ENCODE assay signal across 1 cellular context in genomic region chr2:127872354-127872753, GRCh38.
A peak's percentile ranks its signal among the peaks of the same experiment; 100 is the strongest.
TF ChIP-seq lines count a peak whose summit lies in the region.

No MANE protein-coding gene starts in this region.

TF ChIP-seq in HepG2, 621 proteins besides CTCF, POLR2A, EP300 and RAD21:
- TF ChIP-seq PCBP2 (optimal IDR thresholded peaks at IDR 0.05; ENCODE audit: low read depth, low read length, poor library complexity, severe bottlenecking) (no peak), MAFK (conservative IDR thresholded peaks at IDR 0.05 in 1 of 2, IDR thresholded peaks at IDR 0.05 in 1 of 2; ENCODE audit: low read length in 2 of 2) (peak in 1 of 2 experiments; percentile 22; a peak in 1 of 4 replicates), ZFP62 (CRISPR knock-in tag; IDR thresholded peaks at IDR 0.05) (no peak)
